Comparison of ENCODE assay signal across 1 cellular context in the genomic region with DNA sequence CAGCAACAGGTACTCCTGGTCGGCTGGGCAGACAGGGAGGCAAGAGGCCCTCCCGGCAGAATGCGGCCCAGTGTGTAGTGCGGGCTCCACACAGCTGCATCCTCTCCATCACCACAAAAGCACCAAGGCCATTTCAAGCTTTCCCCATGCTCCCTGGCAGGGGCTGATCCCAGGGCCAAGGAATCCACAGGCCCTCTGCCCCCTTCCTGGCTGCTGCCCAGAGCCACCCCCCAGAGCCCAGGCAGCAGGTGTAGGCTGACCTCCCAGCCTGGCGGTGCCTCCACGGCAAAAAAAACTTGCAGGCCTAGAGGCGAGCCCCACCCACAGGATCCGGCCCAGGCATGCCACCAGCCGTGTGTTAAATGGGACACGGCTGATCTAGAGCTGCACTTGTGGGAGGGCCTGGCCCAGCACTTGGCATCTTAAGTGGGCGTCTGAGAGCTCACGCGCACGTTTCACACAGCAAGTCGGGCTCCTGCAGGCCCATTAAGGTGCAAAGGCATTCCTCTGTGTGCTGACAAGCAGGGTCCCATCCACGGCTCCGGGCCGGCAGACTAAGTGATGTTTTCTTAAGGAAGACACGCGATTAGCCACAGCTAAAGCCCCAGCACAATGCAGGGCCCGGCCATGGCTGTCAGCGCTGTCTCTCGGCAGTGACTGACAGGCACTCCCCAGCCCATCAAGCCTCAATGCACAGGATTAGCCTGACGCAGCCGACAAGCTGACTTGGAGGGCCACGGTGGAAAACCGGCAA.
TF ChIP-seq lines count a peak whose summit lies in the region.

No MANE protein-coding gene starts in this region.

TF ChIP-seq in GM23338, 12 proteins besides CTCF, POLR2A, EP300 and RAD21 (continued from another document):
- TF ChIP-seq, protein P1, sequence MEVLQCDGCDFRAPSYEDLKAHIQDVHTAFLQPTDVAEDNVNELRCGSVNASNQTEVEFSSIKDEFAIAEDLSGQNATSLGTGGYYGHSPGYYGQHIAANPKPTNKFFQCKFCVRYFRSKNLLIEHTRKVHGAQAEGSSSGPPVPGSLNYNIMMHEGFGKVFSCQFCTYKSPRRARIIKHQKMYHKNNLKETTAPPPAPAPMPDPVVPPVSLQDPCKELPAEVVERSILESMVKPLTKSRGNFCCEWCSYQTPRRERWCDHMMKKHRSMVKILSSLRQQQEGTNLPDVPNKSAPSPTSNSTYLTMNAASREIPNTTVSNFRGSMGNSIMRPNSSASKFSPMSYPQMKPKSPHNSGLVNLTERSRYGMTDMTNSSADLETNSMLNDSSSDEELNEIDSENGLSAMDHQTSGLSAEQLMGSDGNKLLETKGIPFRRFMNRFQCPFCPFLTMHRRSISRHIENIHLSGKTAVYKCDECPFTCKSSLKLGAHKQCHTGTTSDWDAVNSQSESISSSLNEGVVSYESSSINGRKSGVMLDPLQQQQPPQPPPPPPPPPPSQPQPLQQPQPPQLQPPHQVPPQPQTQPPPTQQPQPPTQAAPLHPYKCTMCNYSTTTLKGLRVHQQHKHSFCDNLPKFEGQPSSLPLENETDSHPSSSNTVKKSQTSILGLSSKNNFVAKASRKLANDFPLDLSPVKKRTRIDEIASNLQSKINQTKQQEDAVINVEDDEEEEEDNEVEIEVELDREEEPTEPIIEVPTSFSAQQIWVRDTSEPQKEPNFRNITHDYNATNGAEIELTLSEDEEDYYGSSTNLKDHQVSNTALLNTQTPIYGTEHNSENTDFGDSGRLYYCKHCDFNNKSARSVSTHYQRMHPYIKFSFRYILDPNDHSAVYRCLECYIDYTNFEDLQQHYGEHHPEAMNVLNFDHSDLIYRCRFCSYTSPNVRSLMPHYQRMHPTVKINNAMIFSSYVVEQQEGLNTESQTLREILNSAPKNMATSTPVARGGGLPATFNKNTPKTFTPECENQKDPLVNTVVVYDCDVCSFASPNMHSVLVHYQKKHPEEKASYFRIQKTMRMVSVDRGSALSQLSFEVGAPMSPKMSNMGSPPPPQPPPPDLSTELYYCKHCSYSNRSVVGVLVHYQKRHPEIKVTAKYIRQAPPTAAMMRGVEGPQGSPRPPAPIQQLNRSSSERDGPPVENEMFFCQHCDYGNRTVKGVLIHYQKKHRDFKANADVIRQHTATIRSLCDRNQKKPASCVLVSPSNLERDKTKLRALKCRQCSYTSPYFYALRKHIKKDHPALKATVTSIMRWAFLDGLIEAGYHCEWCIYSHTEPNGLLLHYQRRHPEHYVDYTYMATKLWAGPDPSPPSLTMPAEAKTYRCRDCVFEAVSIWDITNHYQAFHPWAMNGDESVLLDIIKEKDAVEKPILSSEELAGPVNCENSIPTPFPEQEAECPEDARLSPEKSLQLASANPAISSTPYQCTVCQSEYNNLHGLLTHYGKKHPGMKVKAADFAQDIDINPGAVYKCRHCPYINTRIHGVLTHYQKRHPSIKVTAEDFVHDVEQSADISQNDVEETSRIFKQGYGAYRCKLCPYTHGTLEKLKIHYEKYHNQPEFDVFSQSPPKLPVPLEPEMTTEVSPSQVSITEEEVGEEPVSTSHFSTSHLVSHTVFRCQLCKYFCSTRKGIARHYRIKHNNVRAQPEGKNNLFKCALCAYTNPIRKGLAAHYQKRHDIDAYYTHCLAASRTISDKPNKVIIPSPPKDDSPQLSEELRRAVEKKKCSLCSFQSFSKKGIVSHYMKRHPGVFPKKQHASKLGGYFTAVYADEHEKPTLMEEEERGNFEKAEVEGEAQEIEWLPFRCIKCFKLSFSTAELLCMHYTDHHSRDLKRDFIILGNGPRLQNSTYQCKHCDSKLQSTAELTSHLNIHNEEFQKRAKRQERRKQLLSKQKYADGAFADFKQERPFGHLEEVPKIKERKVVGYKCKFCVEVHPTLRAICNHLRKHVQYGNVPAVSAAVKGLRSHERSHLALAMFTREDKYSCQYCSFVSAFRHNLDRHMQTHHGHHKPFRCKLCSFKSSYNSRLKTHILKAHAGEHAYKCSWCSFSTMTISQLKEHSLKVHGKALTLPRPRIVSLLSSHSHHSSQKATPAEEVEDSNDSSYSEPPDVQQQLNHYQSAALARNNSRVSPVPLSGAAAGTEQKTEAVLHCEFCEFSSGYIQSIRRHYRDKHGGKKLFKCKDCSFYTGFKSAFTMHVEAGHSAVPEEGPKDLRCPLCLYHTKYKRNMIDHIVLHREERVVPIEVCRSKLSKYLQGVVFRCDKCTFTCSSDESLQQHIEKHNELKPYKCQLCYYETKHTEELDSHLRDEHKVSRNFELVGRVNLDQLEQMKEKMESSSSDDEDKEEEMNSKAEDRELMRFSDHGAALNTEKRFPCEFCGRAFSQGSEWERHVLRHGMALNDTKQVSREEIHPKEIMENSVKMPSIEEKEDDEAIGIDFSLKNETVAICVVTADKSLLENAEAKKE (CRISPR knock-in tag; IDR thresholded peaks at IDR 0.05), result no peak
- TF ChIP-seq, protein P2, sequence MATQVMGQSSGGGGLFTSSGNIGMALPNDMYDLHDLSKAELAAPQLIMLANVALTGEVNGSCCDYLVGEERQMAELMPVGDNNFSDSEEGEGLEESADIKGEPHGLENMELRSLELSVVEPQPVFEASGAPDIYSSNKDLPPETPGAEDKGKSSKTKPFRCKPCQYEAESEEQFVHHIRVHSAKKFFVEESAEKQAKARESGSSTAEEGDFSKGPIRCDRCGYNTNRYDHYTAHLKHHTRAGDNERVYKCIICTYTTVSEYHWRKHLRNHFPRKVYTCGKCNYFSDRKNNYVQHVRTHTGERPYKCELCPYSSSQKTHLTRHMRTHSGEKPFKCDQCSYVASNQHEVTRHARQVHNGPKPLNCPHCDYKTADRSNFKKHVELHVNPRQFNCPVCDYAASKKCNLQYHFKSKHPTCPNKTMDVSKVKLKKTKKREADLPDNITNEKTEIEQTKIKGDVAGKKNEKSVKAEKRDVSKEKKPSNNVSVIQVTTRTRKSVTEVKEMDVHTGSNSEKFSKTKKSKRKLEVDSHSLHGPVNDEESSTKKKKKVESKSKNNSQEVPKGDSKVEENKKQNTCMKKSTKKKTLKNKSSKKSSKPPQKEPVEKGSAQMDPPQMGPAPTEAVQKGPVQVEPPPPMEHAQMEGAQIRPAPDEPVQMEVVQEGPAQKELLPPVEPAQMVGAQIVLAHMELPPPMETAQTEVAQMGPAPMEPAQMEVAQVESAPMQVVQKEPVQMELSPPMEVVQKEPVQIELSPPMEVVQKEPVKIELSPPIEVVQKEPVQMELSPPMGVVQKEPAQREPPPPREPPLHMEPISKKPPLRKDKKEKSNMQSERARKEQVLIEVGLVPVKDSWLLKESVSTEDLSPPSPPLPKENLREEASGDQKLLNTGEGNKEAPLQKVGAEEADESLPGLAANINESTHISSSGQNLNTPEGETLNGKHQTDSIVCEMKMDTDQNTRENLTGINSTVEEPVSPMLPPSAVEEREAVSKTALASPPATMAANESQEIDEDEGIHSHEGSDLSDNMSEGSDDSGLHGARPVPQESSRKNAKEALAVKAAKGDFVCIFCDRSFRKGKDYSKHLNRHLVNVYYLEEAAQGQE (IDR thresholded peaks at IDR 0.05; ENCODE audit: unreplicated experiment), result no peak
- TF ChIP-seq EZH2 (IDR thresholded peaks at IDR 0.05; ENCODE audit: low read depth, unreplicated experiment) (no peak), CREB1 (CRISPR knock-in tag; IDR thresholded peaks at IDR 0.05; ENCODE audit: low read depth) (no peak), POLR2AphosphoS5 (IDR thresholded peaks at IDR 0.05; ENCODE audit: low read depth) (no peak), ZNF114 (CRISPR knock-in tag; IDR thresholded peaks at IDR 0.05) (no peak), NANOG (IDR thresholded peaks at IDR 0.05; ENCODE audit: borderline replicate concordance) (no peak), STAT1 (IDR thresholded peaks at IDR 0.05; ENCODE audit: unreplicated experiment) (no peak), ZNF331 (CRISPR knock-in tag; IDR thresholded peaks at IDR 0.05; ENCODE audit: low read depth) (no peak)
- TF ChIP-seq, protein P3, sequence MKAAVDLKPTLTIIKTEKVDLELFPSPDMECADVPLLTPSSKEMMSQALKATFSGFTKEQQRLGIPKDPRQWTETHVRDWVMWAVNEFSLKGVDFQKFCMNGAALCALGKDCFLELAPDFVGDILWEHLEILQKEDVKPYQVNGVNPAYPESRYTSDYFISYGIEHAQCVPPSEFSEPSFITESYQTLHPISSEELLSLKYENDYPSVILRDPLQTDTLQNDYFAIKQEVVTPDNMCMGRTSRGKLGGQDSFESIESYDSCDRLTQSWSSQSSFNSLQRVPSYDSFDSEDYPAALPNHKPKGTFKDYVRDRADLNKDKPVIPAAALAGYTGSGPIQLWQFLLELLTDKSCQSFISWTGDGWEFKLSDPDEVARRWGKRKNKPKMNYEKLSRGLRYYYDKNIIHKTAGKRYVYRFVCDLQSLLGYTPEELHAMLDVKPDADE (IDR thresholded peaks at IDR 0.05), result no peak
